8 cellular contexts compared by ENCODE assay signal in genomic region chr14:23478109-23478698, GRCh38. TPM values are rescaled to one million over a fixed set of nuclear protein-coding genes. Genes with fewer than 3 reads are reported as not detected.
DNase-seq lines count a peak whose midpoint lies in the region; ATAC-seq and TF ChIP-seq lines count a peak whose summit lies in the region.

No MANE protein-coding gene starts in this region.

- H3K9me3 Mint-ChIP-seq in CD14-positive monocyte = no peaks in the 10 kb centered on the region
- no peaks in the 10 kb centered on the region for H3K9me3 Mint-ChIP-seq in activated CD8-positive, alpha-beta memory T cell treated with anti-CD3 and anti-CD28 coated beads, Interleukin-2, amount 10 ng/mL, durations not matched to agents 7 days and 5 days (ENCODE audit: low read depth)
- H3K9me3 Mint-ChIP-seq in neural progenitor cell = no peaks in the 10 kb centered on the region

- H4K20me1 ChIP-seq in neural progenitor cell (ENCODE audit: low read depth) = peaks cover 26% of the 10 kb centered on the region

- intact Hi-C loops in CD14-positive monocyte (cut with micrococcal nuclease) (loop anchor here (1.0 to 5.0 kb wide), 2 partner anchors 84 kb away; no protein-coding TSS in a partner anchor), testis (cut with DNase I; ENCODE audit: low total_unique reads) (loop anchor here (5.0 kb wide), 1 partner anchor 84 kb away; no protein-coding TSS in a partner anchor)

- H3K4me2 ChIP-seq in neural progenitor cell = no peak overlapping the region

- no peak overlapping the region for H3K4me3 ChIP-seq in HFF-Myc (replicated peaks; ENCODE audit: low read depth, low read length)
- no peak overlapping the region for H3K4me3 ChIP-seq in neural progenitor cell
- H3K4me3 ChIP-seq in testis = no peak overlapping the region

- WGBS in testis, 2 donors = 39 to 46% methylated on average over 4 of the region's 4 CpGs

- H3K27ac Mint-ChIP-seq in CD14-positive monocyte = no peak overlapping the region
- H3K27ac Mint-ChIP-seq in activated CD8-positive, alpha-beta memory T cell treated with anti-CD3 and anti-CD28 coated beads, Interleukin-2, amount 10 ng/mL, durations not matched to agents 7 days and 5 days = no peak overlapping the region
- H3K27ac Mint-ChIP-seq in neural progenitor cell = no peak overlapping the region

- H3K4me3 Mint-ChIP-seq in CD14-positive monocyte (no peak overlapping the region), neural progenitor cell (no peak overlapping the region)
- no peak overlapping the region for H3K4me3 Mint-ChIP-seq in activated CD8-positive, alpha-beta memory T cell treated with anti-CD3 and anti-CD28 coated beads, Interleukin-2, amount 10 ng/mL, durations not matched to agents 7 days and 5 days

- H3K27me3 ChIP-seq in neural progenitor cell (no peaks in the 10 kb centered on the region), testis (no peaks in the 10 kb centered on the region)

- peaks cover 62 to 74% of the 10 kb centered on the region in 2 donors for H3K36me3 Mint-ChIP-seq in CD14-positive monocyte
- peaks cover 28% of the 10 kb centered on the region for H3K36me3 Mint-ChIP-seq in activated CD8-positive, alpha-beta memory T cell treated with anti-CD3 and anti-CD28 coated beads, Interleukin-2, amount 10 ng/mL, durations not matched to agents 7 days and 5 days
- peaks cover 23% of the 10 kb centered on the region for H3K36me3 Mint-ChIP-seq in neural progenitor cell

- ATAC-seq in activated CD8-positive, alpha-beta memory T cell treated with anti-CD3 and anti-CD28 coated beads, Interleukin-2, amount 10 ng/mL, durations not matched to agents 7 days and 5 days = peak; percentile 65
- peak; percentile 57 for ATAC-seq in esophagus mucosa
- no peak for ATAC-seq in HG03196 (IDR thresholded peaks at IDR 0.05; ENCODE audit: unreplicated experiment)

- TF ChIP-seq CTCF in CD14-positive monocyte (IDR thresholded peaks at IDR 0.05) (peak; percentile 80), HFF-Myc (IDR thresholded peaks at IDR 0.05; ENCODE audit: low read depth, low read length, missing control alignments) (peak; percentile 52), neural progenitor cell (IDR thresholded peaks at IDR 0.05) (peak; percentile 90), testis (IDR thresholded peaks at IDR 0.05) (peak; percentile 73 to 83 (median 73))

- H3K4me1 Mint-ChIP-seq in CD14-positive monocyte (no peaks in the 10 kb centered on the region), neural progenitor cell (peaks cover 15% of the 10 kb centered on the region)
- peaks cover 3% of the 10 kb centered on the region for H3K4me1 Mint-ChIP-seq in activated CD8-positive, alpha-beta memory T cell treated with anti-CD3 and anti-CD28 coated beads, Interleukin-2, amount 10 ng/mL, durations not matched to agents 7 days and 5 days

- H3K9ac ChIP-seq in neural progenitor cell = no peak overlapping the region

- no peak for DNase-seq in CD14-positive monocyte (ENCODE audit: low spot score)
- DNase-seq in HFF-Myc (ENCODE audit: extremely low read depth, low read depth) = no peak
- DNase-seq in NOMO-1 treated with dmso at 0.1 percent for 144 hours (lab: John Stamatoyannopoulos, UW; ENCODE audit: unreplicated experiment) = peak; percentile 32
- peak; percentile 77 for DNase-seq in activated CD8-positive, alpha-beta memory T cell treated with anti-CD3 and anti-CD28 coated beads, Interleukin-2, amount 10 ng/mL, durations not matched to agents 7 days and 5 days
- DNase-seq in neural progenitor cell (ENCODE audit: low spot score) = peak; percentile 63
- peak; percentile 68 for DNase-seq in testis

- H3K27me3 Mint-ChIP-seq in CD14-positive monocyte (ENCODE audit: low read depth in 3 of 3) = no peaks in the 10 kb centered on the region
- H3K27me3 Mint-ChIP-seq in activated CD8-positive, alpha-beta memory T cell treated with anti-CD3 and anti-CD28 coated beads, Interleukin-2, amount 10 ng/mL, durations not matched to agents 7 days and 5 days = no peaks in the 10 kb centered on the region
- peaks cover 2% of the 10 kb centered on the region for H3K27me3 Mint-ChIP-seq in neural progenitor cell (ENCODE audit: insufficient read depth, low read depth)

- no peaks in the 10 kb centered on the region for H3K79me2 ChIP-seq in neural progenitor cell (ENCODE audit: low read depth)

- CTCF ChIA-PET in activated CD8-positive, alpha-beta memory T cell treated with anti-CD3 and anti-CD28 coated beads, Interleukin-2, amount 10 ng/mL, durations not matched to agents 7 days and 5 days (lab: Charles Lee) = interaction anchor here (0.7 to 13.6 kb wide), 20 partner anchors 10 to 358 kb away, joined by 3 to 212 read pairs (median 4); partner anchors contain the start of genes AP1G2, SLC22A17, THTPA and ZFHX2

- no peak for TF ChIP-seq POLR2A in testis (IDR thresholded peaks at IDR 0.05)

- H2AFZ ChIP-seq in neural progenitor cell (replicated peaks) = no peak overlapping the region

- H3K9me3 ChIP-seq in neural progenitor cell (ENCODE audit: low read depth) = no peaks in the 10 kb centered on the region
- no peaks in the 10 kb centered on the region for H3K9me3 ChIP-seq in testis

- H3F3A ChIP-seq in neural progenitor cell (ENCODE audit: low read depth) = peaks cover 68% of the 10 kb centered on the region

- H3K27ac ChIP-seq in neural progenitor cell (no peak overlapping the region), testis (no peak overlapping the region)

- H3K36me3 ChIP-seq in neural progenitor cell = peaks cover 36% of the 10 kb centered on the region
- no peaks in the 10 kb centered on the region for H3K36me3 ChIP-seq in testis (ENCODE audit: low read depth, missing control alignments)

- peaks cover 12% of the 10 kb centered on the region for H3K4me1 ChIP-seq in neural progenitor cell
- H3K4me1 ChIP-seq in testis = no peaks in the 10 kb centered on the region

RNA-seq across cellular contexts. Expression of gene NGDN, which starts 8.7 kb away (rescaled TPM):
- polyA plus RNA-seq in CD14-positive monocyte (10 to 100 TPM; 22.7 to 26.8 TPM), testis (ENCODE audit: insufficient read depth, low read depth, low replicate concordance) (57.9 TPM)
- 10 to 100 TPM; 42.7 to 53.0 TPM for total RNA-seq in activated CD8-positive, alpha-beta memory T cell treated with anti-CD3 and anti-CD28 coated beads, Interleukin-2, amount 10 ng/mL, durations not matched to agents 7 days and 5 days
- total RNA-seq in esophagus mucosa (20.4 TPM), neural progenitor cell (ENCODE audit: low replicate concordance) (51.1 and 60.1 TPM in 2 replicates), testis (10 to 100 TPM; 47.5 to 48.7 TPM)

RNA-seq across cellular contexts. Expression of gene MYH7, which starts 42.7 kb away (rescaled TPM):
- not detected for polyA plus RNA-seq in CD14-positive monocyte
- under 1 TPM; 0.09 to 0.16 TPM for total RNA-seq in activated CD8-positive, alpha-beta memory T cell treated with anti-CD3 and anti-CD28 coated beads, Interleukin-2, amount 10 ng/mL, durations not matched to agents 7 days and 5 days
- 0.72 TPM for total RNA-seq in esophagus mucosa
- total RNA-seq in neural progenitor cell (ENCODE audit: low replicate concordance) = 0.19 TPM in 1 of 2 replicates, not detected in the other
- total RNA-seq in testis = 1 to 10 TPM in 1 of 2 donors, under 1 TPM in 1; 0.87 to 1.3 TPM
- polyA plus RNA-seq in testis (ENCODE audit: insufficient read depth, low read depth, low replicate concordance) = 51.3 TPM

Comparison
In these comparisons a context has a peak if more than half of its experiments do, and no peak if none do; other contexts are left out.
1. DNase-seq: peak in NOMO-1 treated with dmso at 0.1 percent for 144 hours (single experiment), activated CD8-positive, alpha-beta memory T cell treated with anti-CD3 and anti-CD28 coated beads, Interleukin-2, amount 10 ng/mL, durations not matched to agents 7 days and 5 days (single experiment), neural progenitor cell (single experiment) and testis (single experiment); none in CD14-positive monocyte (single experiment) and HFF-Myc (single experiment).
2. Peak in every context shown above with its lines, with median percentiles within 50 percentile points of each other: CTCF ChIP-seq.